Comparison of ENCODE assay signal across 17 cellular contexts in genomic region chr7:117686311-117686935, GRCh38.
DNase-seq lines count a peak whose midpoint lies in the region; ATAC-seq and TF ChIP-seq lines count a peak whose summit lies in the region.
"Had no signal": no experiment of that assay in that cellular context is flagged by ENCODE, and none has a peak within 500 bp of the region (broad histone marks: within the 10 kb centered on the region; RNA-seq: fewer than 3 reads in every experiment).

No MANE protein-coding gene starts in this region.

- H3K4me2 ChIP-seq in hepatocyte: peak overlapping the region; percentile 35
- H3K4me2 ChIP-seq: BLaER1 treated with 17β-estradiol and CSF1 and Interleukin-3, amounts not matched to agents 10 nM and 100 nM had no signal

- H3K27me3 ChIP-seq in hepatocyte (no peaks in the 10 kb centered on the region), breast epithelium (no peaks in the 10 kb centered on the region)
- H3K27me3 ChIP-seq: BLaER1 treated with 17β-estradiol and CSF1 and Interleukin-3, amounts not matched to agents 10 nM and 100 nM had no signal

- DNase-seq in stimulated activated naive CD8-positive, alpha-beta T cell treated with anti-CD3 and anti-CD28 coated beads, Interleukin-15, Interleukin-2, amounts not matched to agents 100 U/mL and 50 U/mL, for 24 hours: no peak
- no peak for DNase-seq in stimulated activated naive CD8-positive, alpha-beta T cell treated with anti-CD3 and anti-CD28 coated beads, Interleukin-15, amount 100 ng/mL, for 72 hours
- DNase-seq in NCI-H82 treated with DMSO at 0.1 percent for 48 hours (lab: John Stamatoyannopoulos, UW; ENCODE audit: unreplicated experiment) (peak; percentile 81), hepatocyte (ENCODE audit: low spot score) (no peak), breast epithelium (ENCODE audit: low spot score in 2 of 2) (no peak), KBM-7 (no peak)
- DNase-seq in stimulated activated naive CD4-positive, alpha-beta T cell treated with Interleukin-2 at 50 U/mL for 16 hours (lab: John Stamatoyannopoulos, UW): no peak
- DNase-seq: CD8-positive, alpha-beta T cell; HCEC 1CT; KG1; MV-4-11; NCI-H187; NCI-H345; NCI-H526 treated with DMSO at 0.1 percent for 48 hours; Right ventricle myocardium superior had no signal

- ATAC-seq in stimulated activated naive CD8-positive, alpha-beta T cell treated with anti-CD3 and anti-CD28 coated beads, Interleukin-15, Interleukin-2, amounts not matched to agents 100 U/mL and 50 U/mL, for 24 hours: peak; percentile 14
- no peak for ATAC-seq in stimulated activated naive CD8-positive, alpha-beta T cell treated with anti-CD3 and anti-CD28 coated beads, Interleukin-15, amount 100 ng/mL, for 72 hours
- ATAC-seq: CD8-positive, alpha-beta T cell had no signal

- H3K9me3 Mint-ChIP-seq in stimulated activated naive CD8-positive, alpha-beta T cell treated with anti-CD3 and anti-CD28 coated beads, Interleukin-15, amount 100 ng/mL, for 72 hours: no peaks in the 10 kb centered on the region
- H3K9me3 Mint-ChIP-seq: CD8-positive, alpha-beta T cell had no signal

- H3K27ac Mint-ChIP-seq in stimulated activated naive CD8-positive, alpha-beta T cell treated with anti-CD3 and anti-CD28 coated beads, Interleukin-15, amount 100 ng/mL, for 72 hours: no peak overlapping the region
- H3K27ac Mint-ChIP-seq: CD8-positive, alpha-beta T cell had no signal

- H3K27me3 Mint-ChIP-seq in stimulated activated naive CD8-positive, alpha-beta T cell treated with anti-CD3 and anti-CD28 coated beads, Interleukin-15, amount 100 ng/mL, for 72 hours: peaks cover 14% of the 10 kb centered on the region

- H3K4me3 ChIP-seq in hepatocyte (no peak overlapping the region), breast epithelium (no peak overlapping the region)
- H3K4me3 ChIP-seq: BLaER1 treated with 17β-estradiol and CSF1 and Interleukin-3, amounts not matched to agents 10 nM and 100 nM; SK-N-MC had no signal

- no peak for TF ChIP-seq POLR2A in breast epithelium (IDR thresholded peaks at IDR 0.05)

- no peaks in the 10 kb centered on the region for H3K4me1 Mint-ChIP-seq in stimulated activated naive CD8-positive, alpha-beta T cell treated with anti-CD3 and anti-CD28 coated beads, Interleukin-15, amount 100 ng/mL, for 72 hours

- H2AFZ ChIP-seq in hepatocyte: no peak overlapping the region

- H3K9me3 ChIP-seq in hepatocyte (ENCODE audit: low read depth) (no peaks in the 10 kb centered on the region), breast epithelium (no peaks in the 10 kb centered on the region)
- H3K9me3 ChIP-seq: BLaER1 treated with 17β-estradiol and CSF1 and Interleukin-3, amounts not matched to agents 10 nM and 100 nM had no signal

- no peak overlapping the region for H3K4me3 Mint-ChIP-seq in stimulated activated naive CD8-positive, alpha-beta T cell treated with anti-CD3 and anti-CD28 coated beads, Interleukin-15, amount 100 ng/mL, for 72 hours
- H3K4me3 Mint-ChIP-seq: CD8-positive, alpha-beta T cell had no signal

- H3K9me2 ChIP-seq in hepatocyte (replicated peaks; ENCODE audit: insufficient read depth): no peaks in the 10 kb centered on the region

- H3K27ac ChIP-seq in hepatocyte (peak overlapping the region; percentile 41), breast epithelium (no peak overlapping the region)
- H3K27ac ChIP-seq: BLaER1 treated with 17β-estradiol and CSF1 and Interleukin-3, amounts not matched to agents 10 nM and 100 nM; SK-N-MC had no signal

- TF ChIP-seq CTCF in hepatocyte (IDR thresholded peaks at IDR 0.05; ENCODE audit: poor library complexity) (no peak), breast epithelium (IDR thresholded peaks at IDR 0.05) (no peak)

- intact Hi-C loops in breast epithelium (cut with DNase I; ENCODE audit: low total_unique reads): no loop called here

- H4K20me1 ChIP-seq in hepatocyte (ENCODE audit: insufficient read depth, poor library complexity, severe bottlenecking): no peaks in the 10 kb centered on the region
- H4K20me1 ChIP-seq: BLaER1 treated with 17β-estradiol and CSF1 and Interleukin-3, amounts not matched to agents 10 nM and 100 nM had no signal

- H3K79me2 ChIP-seq in hepatocyte: peaks cover 7% of the 10 kb centered on the region

- H3K4me1 ChIP-seq in hepatocyte (ENCODE audit: insufficient read depth) (peaks cover 29% of the 10 kb centered on the region), breast epithelium (no peaks in the 10 kb centered on the region)
- H3K4me1 ChIP-seq: BLaER1 treated with 17β-estradiol and CSF1 and Interleukin-3, amounts not matched to agents 10 nM and 100 nM had no signal

- H3K36me3 ChIP-seq in hepatocyte (replicated peaks; ENCODE audit: insufficient read depth, low read depth): no peaks in the 10 kb centered on the region
- H3K36me3 ChIP-seq in breast epithelium: no peaks in the 10 kb centered on the region
- H3K36me3 ChIP-seq: BLaER1 treated with 17β-estradiol and CSF1 and Interleukin-3, amounts not matched to agents 10 nM and 100 nM had no signal

- in situ Hi-C loops in KBM-7 (cut with MboI; ENCODE audit: low pct_unique_long_range_greater_than_20kb, low sequenced_read_pairs): no loop called here
